Comparison of ENCODE assay signal across 37 cellular contexts in the genomic region with DNA sequence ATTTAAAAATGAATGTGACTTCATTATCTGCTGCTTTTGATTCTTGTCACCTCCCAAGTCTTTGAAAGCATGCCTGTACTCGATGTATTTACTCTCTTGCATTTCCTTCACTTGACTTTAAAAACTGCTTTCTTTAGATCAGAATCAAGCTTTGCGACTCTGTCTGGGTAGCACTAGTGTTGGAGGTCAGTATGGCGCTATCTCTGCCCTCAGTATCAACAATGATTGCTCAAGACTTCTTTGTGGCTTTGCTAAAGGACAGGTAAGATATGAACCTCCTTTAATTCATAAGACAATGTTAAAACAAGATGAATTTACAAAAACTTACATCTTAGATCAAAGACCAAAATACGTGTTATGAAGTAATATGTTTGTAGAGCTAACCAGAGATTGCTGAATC.
"Had no signal": no experiment of that assay in that cellular context is flagged by ENCODE, and none has a peak within 500 bp of the region (broad histone marks: within the 10 kb centered on the region; RNA-seq: fewer than 3 reads in every experiment).

No MANE protein-coding gene starts in this region.

- H3K9me3 Mint-ChIP-seq: activated CD4-positive, alpha-beta memory T cell treated with anti-CD3 and anti-CD28 coated beads, Interleukin-2, amount 10 ng/mL, durations not matched to agents 7 days and 5 days; activated CD4-positive, alpha-beta T cell treated with anti-CD3 and anti-CD28 coated beads, Interleukin-2, amount 10 ng/mL, durations not matched to agents 7 days and 5 days; activated naive CD4-positive, alpha-beta T cell treated with anti-CD3 and anti-CD28 coated beads, Interleukin-2, amount 10 ng/mL, durations not matched to agents 7 days and 5 days; activated naive CD4-positive, alpha-beta T cell treated with anti-CD3 and anti-CD28 coated beads, Interleukin-2, amount 50 U/mL, for 24 hours; activated naive CD8-positive, alpha-beta T cell treated with anti-CD3 and anti-CD28 coated beads, Interleukin-2, amount 10 ng/mL, durations not matched to agents 7 days and 5 days; activated naive CD8-positive, alpha-beta T cell treated with anti-CD3 and anti-CD28 coated beads, Interleukin-2, amount 50 U/mL, for 24 hours; activated T-cell treated with anti-CD3 and anti-CD28 coated beads, Interleukin-2, amount 50 U/mL, for 24 hours; activated T-helper 2 cell treated with anti-CD3 and anti-CD28 coated beads, Interferon-gamma antibody, Interleukin-2, Interleukin-4, amounts not matched to agents 10 μg/mL and 5 μg/mL and 100 μg/mL, durations not matched to agents 14 hours and 24 hours and 36 hours; brain; central memory CD8-positive, alpha-beta T cell; T-helper 1 cell treated with Interleukin-12 subunit alpha and Interleukin-12 subunit beta and Interleukin-4 antibody, amounts not matched to agents 30 μg/mL and 1 μg/mL, for 36 hours; T-helper 2 cell treated with Interferon-gamma antibody and Interleukin-4, amounts not matched to agents 5 μg/mL and 100 μg/mL, for 36 hours had no signal

- H3K4me3 ChIP-seq: ascending aorta, cardiac muscle cell had no signal

- H3K27me3 ChIP-seq: ascending aorta, cardiac muscle cell had no signal

- ATAC-seq: activated CD4-positive, alpha-beta T cell treated with anti-CD3 and anti-CD28 coated beads for 36 hours; activated CD4-positive, CD25-positive, alpha-beta regulatory T cell treated with anti-CD3 and anti-CD28 coated beads, Interleukin-2, amount 50 U/mL, for 24 hours; activated CD8-positive, alpha-beta memory T cell treated with anti-CD3 and anti-CD28 coated beads, Interleukin-2, amount 10 ng/mL, durations not matched to agents 7 days and 5 days; activated CD8-positive, alpha-beta T cell treated with anti-CD3 and anti-CD28 coated beads, Interleukin-2, amount 10 ng/mL, durations not matched to agents 7 days and 5 days; activated naive CD8-positive, alpha-beta T cell treated with anti-CD3 and anti-CD28 coated beads, Interleukin-2, amount 50 U/mL, for 24 hours had no signal

- H3K4me3 Mint-ChIP-seq: activated CD4-positive, alpha-beta memory T cell treated with anti-CD3 and anti-CD28 coated beads, Interleukin-2, amount 10 ng/mL, durations not matched to agents 7 days and 5 days; activated CD4-positive, alpha-beta T cell treated with anti-CD3 and anti-CD28 coated beads for 36 hours; activated CD4-positive, alpha-beta T cell treated with anti-CD3 and anti-CD28 coated beads, Interleukin-2, amount 10 ng/mL, durations not matched to agents 7 days and 5 days; activated CD8-positive, alpha-beta memory T cell treated with anti-CD3 and anti-CD28 coated beads, Interleukin-2, amount 10 ng/mL, durations not matched to agents 7 days and 5 days; activated CD8-positive, alpha-beta T cell treated with anti-CD3 and anti-CD28 coated beads, Interleukin-2, amount 10 ng/mL, durations not matched to agents 7 days and 5 days; activated naive CD4-positive, alpha-beta T cell treated with anti-CD3 and anti-CD28 coated beads, Interleukin-2, amount 10 ng/mL, durations not matched to agents 7 days and 5 days; activated naive CD4-positive, alpha-beta T cell treated with anti-CD3 and anti-CD28 coated beads, Interleukin-2, amount 50 U/mL, for 24 hours; activated naive CD8-positive, alpha-beta T cell; activated naive CD8-positive, alpha-beta T cell treated with anti-CD3 and anti-CD28 coated beads, Interleukin-2, amount 10 ng/mL, durations not matched to agents 7 days and 5 days; activated naive CD8-positive, alpha-beta T cell treated with anti-CD3 and anti-CD28 coated beads, Interleukin-2, amount 50 U/mL, for 24 hours; activated T-cell treated with anti-CD3 and anti-CD28 coated beads, Interleukin-2, amount 50 U/mL, for 24 hours; brain; central memory CD8-positive, alpha-beta T cell; T-helper 1 cell treated with Interleukin-12 subunit alpha and Interleukin-12 subunit beta and Interleukin-4 antibody, amounts not matched to agents 30 μg/mL and 1 μg/mL, for 36 hours; T-helper 2 cell treated with Interferon-gamma antibody and Interleukin-4, amounts not matched to agents 5 μg/mL and 100 μg/mL, for 36 hours had no signal

- H3K27me3 Mint-ChIP-seq: activated CD4-positive, alpha-beta memory T cell treated with anti-CD3 and anti-CD28 coated beads, Interleukin-2, amount 10 ng/mL, durations not matched to agents 7 days and 5 days; activated CD4-positive, alpha-beta T cell treated with anti-CD3 and anti-CD28 coated beads for 36 hours; activated CD4-positive, alpha-beta T cell treated with anti-CD3 and anti-CD28 coated beads, Interleukin-2, amount 10 ng/mL, durations not matched to agents 7 days and 5 days; activated CD8-positive, alpha-beta memory T cell treated with anti-CD3 and anti-CD28 coated beads, Interleukin-2, amount 10 ng/mL, durations not matched to agents 7 days and 5 days; activated naive CD4-positive, alpha-beta T cell treated with anti-CD3 and anti-CD28 coated beads, Interleukin-2, amount 10 ng/mL, durations not matched to agents 7 days and 5 days; activated naive CD4-positive, alpha-beta T cell treated with anti-CD3 and anti-CD28 coated beads, Interleukin-2, amount 50 U/mL, for 24 hours; activated naive CD8-positive, alpha-beta T cell; activated naive CD8-positive, alpha-beta T cell treated with anti-CD3 and anti-CD28 coated beads, Interleukin-2, amount 10 ng/mL, durations not matched to agents 7 days and 5 days; activated naive CD8-positive, alpha-beta T cell treated with anti-CD3 and anti-CD28 coated beads, Interleukin-2, amount 50 U/mL, for 24 hours; activated T-cell treated with anti-CD3 and anti-CD28 coated beads, Interleukin-2, amount 50 U/mL, for 24 hours; brain; central memory CD8-positive, alpha-beta T cell had no signal

- H3K9me3 ChIP-seq: ascending aorta had no signal

- DNase-seq: activated CD4-positive, alpha-beta memory T cell treated with anti-CD3 and anti-CD28 coated beads, Interleukin-2, amount 10 ng/mL, durations not matched to agents 7 days and 5 days; activated CD4-positive, alpha-beta T cell treated with anti-CD3 and anti-CD28 coated beads for 1 hour; activated CD4-positive, alpha-beta T cell treated with anti-CD3 and anti-CD28 coated beads for 36 hours; activated CD4-positive, alpha-beta T cell treated with anti-CD3 and anti-CD28 coated beads for 48 hours; activated CD4-positive, alpha-beta T cell treated with anti-CD3 and anti-CD28 coated beads, Interleukin-2, amount 10 ng/mL, durations not matched to agents 7 days and 5 days; activated CD4-positive, alpha-beta T cell treated with anti-CD3 and anti-CD28 coated beads, Interleukin-2, amount 50 U/mL, for 48 hours; activated CD4-positive, CD25-positive, alpha-beta regulatory T cell; activated CD8-positive, alpha-beta memory T cell treated with anti-CD3 and anti-CD28 coated beads for 24 hours; activated CD8-positive, alpha-beta memory T cell treated with anti-CD3 and anti-CD28 coated beads, Interleukin-2, amount 10 ng/mL, durations not matched to agents 7 days and 5 days; activated CD8-positive, alpha-beta memory T cell treated with anti-CD3 and anti-CD28 coated beads, Interleukin-2, amount 50 U/mL, for 48 hours; activated CD8-positive, alpha-beta T cell treated with anti-CD3 and anti-CD28 coated beads, Interleukin-2, amount 10 ng/mL, durations not matched to agents 7 days and 5 days; activated effector memory CD4-positive, alpha-beta T cell treated with Interleukin-2 at 50 U/mL for 16 hours; activated gamma-delta T cell; activated naive CD4-positive, alpha-beta T cell treated with anti-CD3 and anti-CD28 coated beads, Interleukin-2, amount 10 ng/mL, durations not matched to agents 7 days and 5 days; activated naive CD4-positive, alpha-beta T cell treated with Interleukin-2 at 50 U/mL for 16 hours; activated naive CD8-positive, alpha-beta T cell treated with anti-CD3 and anti-CD28 coated beads, Interleukin-2, amount 10 ng/mL, durations not matched to agents 7 days and 5 days; activated naive CD8-positive, alpha-beta T cell treated with anti-CD3 and anti-CD28 coated beads, Interleukin-2, amount 50 U/mL, for 24 hours; activated T-cell treated with anti-CD3 and anti-CD28 coated beads, Interleukin-2, amount 50 U/mL, for 24 hours; amygdala; anterior cingulate cortex; caudate nucleus; cerebellar nuclear complex; T-helper 2 cell; T-helper 9 cell had no signal

- H3K4me1 ChIP-seq: ascending aorta had no signal

- H3K27ac ChIP-seq: ascending aorta, cardiac muscle cell, VCaP had no signal

- H3K4me1 Mint-ChIP-seq: activated CD4-positive, alpha-beta memory T cell treated with anti-CD3 and anti-CD28 coated beads, Interleukin-2, amount 10 ng/mL, durations not matched to agents 7 days and 5 days; activated CD4-positive, alpha-beta T cell treated with anti-CD3 and anti-CD28 coated beads for 36 hours; activated CD4-positive, alpha-beta T cell treated with anti-CD3 and anti-CD28 coated beads, Interleukin-2, amount 10 ng/mL, durations not matched to agents 7 days and 5 days; activated CD8-positive, alpha-beta memory T cell treated with anti-CD3 and anti-CD28 coated beads, Interleukin-2, amount 10 ng/mL, durations not matched to agents 7 days and 5 days; activated naive CD4-positive, alpha-beta T cell treated with anti-CD3 and anti-CD28 coated beads, Interleukin-2, amount 10 ng/mL, durations not matched to agents 7 days and 5 days; activated naive CD4-positive, alpha-beta T cell treated with anti-CD3 and anti-CD28 coated beads, Interleukin-2, amount 50 U/mL, for 24 hours; activated naive CD8-positive, alpha-beta T cell treated with anti-CD3 and anti-CD28 coated beads, Interleukin-2, amount 10 ng/mL, durations not matched to agents 7 days and 5 days; activated naive CD8-positive, alpha-beta T cell treated with anti-CD3 and anti-CD28 coated beads, Interleukin-2, amount 50 U/mL, for 24 hours; central memory CD8-positive, alpha-beta T cell had no signal

- FAIRE-seq: bronchial epithelial cell, TTC549 had no signal

- H3K27ac Mint-ChIP-seq: activated CD4-positive, alpha-beta memory T cell treated with anti-CD3 and anti-CD28 coated beads, Interleukin-2, amount 10 ng/mL, durations not matched to agents 7 days and 5 days; activated CD4-positive, alpha-beta T cell treated with anti-CD3 and anti-CD28 coated beads for 36 hours; activated CD4-positive, alpha-beta T cell treated with anti-CD3 and anti-CD28 coated beads, Interleukin-2, amount 10 ng/mL, durations not matched to agents 7 days and 5 days; activated CD8-positive, alpha-beta memory T cell treated with anti-CD3 and anti-CD28 coated beads, Interleukin-2, amount 10 ng/mL, durations not matched to agents 7 days and 5 days; activated CD8-positive, alpha-beta T cell treated with anti-CD3 and anti-CD28 coated beads, Interleukin-2, amount 10 ng/mL, durations not matched to agents 7 days and 5 days; activated naive CD4-positive, alpha-beta T cell treated with anti-CD3 and anti-CD28 coated beads, Interleukin-2, amount 10 ng/mL, durations not matched to agents 7 days and 5 days; activated naive CD4-positive, alpha-beta T cell treated with anti-CD3 and anti-CD28 coated beads, Interleukin-2, amount 50 U/mL, for 24 hours; activated naive CD8-positive, alpha-beta T cell; activated naive CD8-positive, alpha-beta T cell treated with anti-CD3 and anti-CD28 coated beads, Interleukin-2, amount 10 ng/mL, durations not matched to agents 7 days and 5 days; activated naive CD8-positive, alpha-beta T cell treated with anti-CD3 and anti-CD28 coated beads, Interleukin-2, amount 50 U/mL, for 24 hours; activated T-cell treated with anti-CD3 and anti-CD28 coated beads, Interleukin-2, amount 50 U/mL, for 24 hours; activated T-helper 2 cell treated with anti-CD3 and anti-CD28 coated beads, Interferon-gamma antibody, Interleukin-2, Interleukin-4, amounts not matched to agents 10 μg/mL and 5 μg/mL and 100 μg/mL, durations not matched to agents 14 hours and 24 hours and 36 hours; brain; T-helper 1 cell treated with Interleukin-12 subunit alpha and Interleukin-12 subunit beta and Interleukin-4 antibody, amounts not matched to agents 30 μg/mL and 1 μg/mL, for 36 hours; T-helper 2 cell treated with Interferon-gamma antibody and Interleukin-4, amounts not matched to agents 5 μg/mL and 100 μg/mL, for 36 hours had no signal
